8 cellular contexts compared by ENCODE assay signal in genomic region chr22:42936680-42937079, GRCh38.
A peak's percentile ranks its signal among the peaks of the same experiment; 100 is the strongest.
DNase-seq lines count a peak whose midpoint lies in the region; ATAC-seq and TF ChIP-seq lines count a peak whose summit lies in the region.
"Not testable (repeated sequence)": the region's sequence is repeated elsewhere in the genome, so short reads cannot be mapped to it uniquely, and the experiment has no call there.

No MANE protein-coding gene starts in this region.

- peaks cover 44% of the 10 kb centered on the region for H3K4me1 Mint-ChIP-seq in activated naive CD8-positive, alpha-beta T cell treated with anti-CD3 and anti-CD28 coated beads, Interleukin-2, amount 10 ng/mL, durations not matched to agents 7 days and 5 days
- peaks cover 76 to 91% (median 88%) of the 10 kb centered on the region in 3 donors for H3K4me1 Mint-ChIP-seq in naive B cell

- not testable (repeated sequence) for H3K27ac Mint-ChIP-seq in activated naive CD8-positive, alpha-beta T cell treated with anti-CD3 and anti-CD28 coated beads, Interleukin-2, amount 10 ng/mL, durations not matched to agents 7 days and 5 days
- peak overlapping the region; percentile 81 to 98 (median 95) for H3K27ac Mint-ChIP-seq in naive B cell

- not testable (repeated sequence) for H3K36me3 ChIP-seq in OCI-LY7 (ENCODE audit: insufficient read depth, low read length); colonic mucosa; right atrium auricular region; spleen; urinary bladder (ENCODE audit: insufficient read depth)

- peaks cover 11% of the 10 kb centered on the region for H3K79me2 ChIP-seq in OCI-LY7 (ENCODE audit: insufficient read depth, low read depth, low read length)

- H3K9me3 ChIP-seq in OCI-LY7 (ENCODE audit: low read length); colonic mucosa; right atrium auricular region; spleen: not testable (repeated sequence)

- not testable (repeated sequence) for H4K20me1 ChIP-seq in OCI-LY7 (ENCODE audit: insufficient read depth, low read length)

- H3K36me3 Mint-ChIP-seq in activated naive CD8-positive, alpha-beta T cell treated with anti-CD3 and anti-CD28 coated beads, Interleukin-2, amount 10 ng/mL, durations not matched to agents 7 days and 5 days; naive B cell: not testable (repeated sequence)

- not testable (repeated sequence) for ATAC-seq in activated naive CD8-positive, alpha-beta T cell treated with anti-CD3 and anti-CD28 coated beads, Interleukin-2, amount 10 ng/mL, durations not matched to agents 7 days and 5 days (ENCODE audit: low read depth); naive B cell (ENCODE audit: low read depth in 2 of 2)

- 94 to 99% (median 97%) methylated on average over 6 of the region's 6 CpGs for WGBS in spleen, 5 donors
- WGBS in urinary bladder: 98% methylated on average over 6 of the region's 6 CpGs

- not testable (repeated sequence) for BruUV-seq in OCI-LY7 (replicated peaks; lab: Mats Ljungman, UMichigan)

- not testable (repeated sequence) for H2AFZ ChIP-seq in OCI-LY7 (ENCODE audit: low read length)

- CTCF ChIA-PET in OCI-LY7 (lab: Charles Lee; ENCODE audit: unreplicated experiment): not testable (repeated sequence)

- H3K4me2 ChIP-seq in OCI-LY7 (ENCODE audit: low read length): peak overlapping the region; percentile 31

- H3K27me3 Mint-ChIP-seq in activated naive CD8-positive, alpha-beta T cell treated with anti-CD3 and anti-CD28 coated beads, Interleukin-2, amount 10 ng/mL, durations not matched to agents 7 days and 5 days; naive B cell: not testable (repeated sequence)

- not testable (repeated sequence) for H3K9me2 ChIP-seq in OCI-LY7 (ENCODE audit: insufficient read depth, low read length)

- DNase-seq in OCI-LY7 (ENCODE audit: low spot score); activated naive CD8-positive, alpha-beta T cell treated with anti-CD3 and anti-CD28 coated beads, Interleukin-2, amount 10 ng/mL, durations not matched to agents 7 days and 5 days; colonic mucosa; right atrium auricular region (ENCODE audit: low spot score); naive B cell; spleen: not testable (repeated sequence)

- H3K4me3 Mint-ChIP-seq in activated naive CD8-positive, alpha-beta T cell treated with anti-CD3 and anti-CD28 coated beads, Interleukin-2, amount 10 ng/mL, durations not matched to agents 7 days and 5 days: peak overlapping the region; percentile 31
- H3K4me3 Mint-ChIP-seq in naive B cell: peak overlapping the region; percentile 55 to 88 (median 82)

- H3K4me1 ChIP-seq in OCI-LY7 (ENCODE audit: insufficient read depth, low read length, poor library complexity, severe bottlenecking) (peaks cover 54% of the 10 kb centered on the region), colonic mucosa (peaks cover 35% of the 10 kb centered on the region), right atrium auricular region (peaks cover 0 to 100% of the 10 kb centered on the region in 2 donors), spleen (peaks cover 49 to 93% (median 88%) of the 10 kb centered on the region in 6 donors)
- not testable (repeated sequence) for H3K4me1 ChIP-seq in urinary bladder (ENCODE audit: insufficient read depth)

- not testable (repeated sequence) for H3K9me3 Mint-ChIP-seq in activated naive CD8-positive, alpha-beta T cell treated with anti-CD3 and anti-CD28 coated beads, Interleukin-2, amount 10 ng/mL, durations not matched to agents 7 days and 5 days; naive B cell

- POLR2A ChIA-PET in OCI-LY7 (lab: Charles Lee); activated naive CD8-positive, alpha-beta T cell treated with anti-CD3 and anti-CD28 coated beads, Interleukin-2, amount 10 ng/mL, durations not matched to agents 7 days and 5 days (lab: Charles Lee): not testable (repeated sequence)

- H3K27me3 ChIP-seq in colonic mucosa; right atrium auricular region; spleen (replicated peaks in 1 of 7): not testable (repeated sequence)

- not testable (repeated sequence) for H3K4me3 ChIP-seq in OCI-LY7 (ENCODE audit: low read depth, low read length, poor library complexity, severe bottlenecking); colonic mucosa; right atrium auricular region; urinary bladder (ENCODE audit: low read depth, low read length)
- H3K4me3 ChIP-seq in spleen: peak overlapping the region in 2 of 8 donors; percentile 6 to 41

- H3K9ac ChIP-seq in colonic mucosa (ENCODE audit: low read depth in 2 of 2, low read length in 2 of 2): peak overlapping the region in 1 of 2 donors; percentile 76

- not testable (repeated sequence) for TF ChIP-seq CTCF in C4-2B (conservative IDR thresholded peaks at IDR 0.05); OCI-LY7 (conservative IDR thresholded peaks at IDR 0.05; ENCODE audit: low read length); colonic mucosa (IDR thresholded peaks at IDR 0.05); right atrium auricular region (IDR thresholded peaks at IDR 0.05); spleen (IDR thresholded peaks at IDR 0.05 in 8 of 11, conservative IDR thresholded peaks at IDR 0.05 in 3 of 11)

- intact Hi-C loops in OCI-LY7 (cut with micrococcal nuclease; ENCODE audit: unreplicated experiment); spleen (cut with DNase I; ENCODE audit: low total_unique reads): not testable (repeated sequence)
- intact Hi-C loops in colonic mucosa (cut with DNase I): loop anchor here (10.0 kb wide), 1 partner anchor 78 kb away; the partner anchor contains the start of gene PACSIN2

- not testable (repeated sequence) for TF ChIP-seq POLR2A in spleen (IDR thresholded peaks at IDR 0.05)

- 0 out of 2 replicates have a peak overlapping the region, but pooled peaks have one; percentile 5 for H3K27ac ChIP-seq in C4-2B
- not testable (repeated sequence) for H3K27ac ChIP-seq in OCI-LY7 (ENCODE audit: low read depth, low read length, poor library complexity, severe bottlenecking)
- H3K27ac ChIP-seq in colonic mucosa: peak overlapping the region; percentile 88
- H3K27ac ChIP-seq in right atrium auricular region: peak overlapping the region; percentile 74 to 92
- H3K27ac ChIP-seq in spleen: peak overlapping the region in 7 of 8 donors; percentile 64 to 94 (median 79)
- peak overlapping the region; percentile 76 for H3K27ac ChIP-seq in urinary bladder (ENCODE audit: low read depth)
